In the genomic region with DNA sequence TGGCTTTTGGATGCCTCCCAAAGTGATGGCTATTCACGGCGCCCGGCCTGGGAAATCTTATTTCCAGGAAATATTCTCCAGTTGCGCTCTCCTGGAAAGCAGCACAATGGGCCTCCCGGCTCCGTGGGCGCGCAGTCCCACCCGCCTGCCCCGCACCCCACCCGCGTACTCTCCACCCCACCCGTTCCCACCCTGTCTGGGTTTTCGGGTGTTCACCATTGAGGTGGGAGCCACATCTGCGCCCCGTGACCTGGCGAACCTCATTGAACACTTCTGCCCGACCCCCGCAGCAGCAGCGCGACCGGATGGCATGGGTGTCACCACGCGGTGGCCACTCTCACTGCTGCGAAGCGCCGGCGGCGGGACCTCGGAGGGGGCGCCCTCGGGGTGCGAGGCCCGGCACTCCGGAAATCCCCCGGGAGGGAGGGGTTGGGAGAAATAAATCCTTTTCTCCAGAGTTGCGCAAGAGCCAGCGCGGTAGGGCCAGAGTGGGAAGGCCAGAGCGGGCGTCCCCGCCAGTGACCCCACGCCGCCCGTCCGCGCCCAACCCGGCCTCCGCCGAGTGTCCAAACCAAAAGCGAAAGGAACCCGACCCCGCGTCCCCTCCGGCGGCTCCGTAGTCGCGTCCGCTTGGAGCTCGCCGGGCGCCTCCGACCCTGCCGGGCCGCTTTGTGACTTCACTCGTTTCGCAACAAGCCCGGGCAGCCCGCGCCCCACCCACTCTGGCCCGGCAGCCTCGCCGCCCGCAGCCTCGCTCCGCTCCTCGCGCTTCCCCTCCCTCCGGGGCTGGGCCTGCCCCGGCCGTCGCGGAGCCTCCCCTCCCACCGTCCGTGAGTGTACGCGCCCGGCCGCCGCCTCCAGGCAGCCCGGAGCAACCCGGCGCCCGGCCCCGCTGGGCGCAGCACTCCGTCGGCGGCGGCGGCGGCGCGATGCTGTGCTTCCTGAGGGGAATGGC, we compare ENCODE assay signal across 8 cellular contexts. TPM values are rescaled to one million over a fixed set of nuclear protein-coding genes. Genes with fewer than 3 reads are reported as not detected.
DNase-seq lines count a peak whose midpoint lies in the region; ATAC-seq and TF ChIP-seq lines count a peak whose summit lies in the region.

A gene with protein sequence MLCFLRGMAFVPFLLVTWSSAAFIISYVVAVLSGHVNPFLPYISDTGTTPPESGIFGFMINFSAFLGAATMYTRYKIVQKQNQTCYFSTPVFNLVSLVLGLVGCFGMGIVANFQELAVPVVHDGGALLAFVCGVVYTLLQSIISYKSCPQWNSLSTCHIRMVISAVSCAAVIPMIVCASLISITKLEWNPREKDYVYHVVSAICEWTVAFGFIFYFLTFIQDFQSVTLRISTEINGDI (plus strand): TSS at position 720 of the 955 bp plus-strand sequence. CDS start 210 bp downstream, at position 930.

- no peaks in the 10 kb centered on the region for H3K36me3 ChIP-seq in duodenal mucosa (ENCODE audit: control insufficient read depth in 1 of 2, insufficient read depth in 2 of 2, low read length in 2 of 2)

- CTCF ChIA-PET in activated CD4-positive, alpha-beta memory T cell treated with anti-CD3 and anti-CD28 coated beads, Interleukin-2, amount 10 ng/mL, durations not matched to agents 7 days and 5 days (lab: Charles Lee) = interaction anchor here (0.6 to 1.6 kb wide), 4 partner anchors 11 to 82 kb away, joined by 3 to 4 read pairs (median 4); no protein-coding TSS in a partner anchor

- no peaks in the 10 kb centered on the region for H3K27me3 Mint-ChIP-seq in activated CD4-positive, alpha-beta memory T cell treated with anti-CD3 and anti-CD28 coated beads, Interleukin-2, amount 10 ng/mL, durations not matched to agents 7 days and 5 days

- peaks cover 4 to 17% of the 10 kb centered on the region in 2 donors for H3K4me1 ChIP-seq in duodenal mucosa (ENCODE audit: control insufficient read depth in 1 of 2, insufficient read depth in 2 of 2, low read length in 2 of 2)

- peak within 1 kb of the TSS; percentile 77 for H3K4me3 Mint-ChIP-seq in activated CD4-positive, alpha-beta memory T cell treated with anti-CD3 and anti-CD28 coated beads, Interleukin-2, amount 10 ng/mL, durations not matched to agents 7 days and 5 days

- 1 to 2% methylated on average over 28 to 83 of the region's 105 CpGs for WGBS in lower leg skin, 2 donors

- TF ChIP-seq CTCF in lower leg skin (IDR thresholded peaks at IDR 0.05) = no peak

- no peaks in the 10 kb centered on the region for H3K27me3 ChIP-seq in duodenal mucosa (ENCODE audit: control insufficient read depth in 1 of 2, insufficient read depth in 2 of 2, low read length in 2 of 2)

- peak in 1 of 2 donors; percentile 69 for TF ChIP-seq POLR2A in lower leg skin (IDR thresholded peaks at IDR 0.05)

- intact Hi-C loops in lower leg skin (cut with DNase I; ENCODE audit: low total_unique reads) = no loop called here

- ATAC-seq in GM18517 (IDR thresholded peaks at IDR 0.05; ENCODE audit: unreplicated experiment) (peak; percentile 80), HG03025 (IDR thresholded peaks at IDR 0.05; ENCODE audit: low FRiP score, unreplicated experiment) (peak; percentile 88)

- peak within 1 kb of the TSS; percentile 90 to 96 for H3K9ac ChIP-seq in duodenal mucosa (ENCODE audit: low read depth in 1 of 2, low read length in 2 of 2)

- no peaks in the 10 kb centered on the region for H3K9me3 Mint-ChIP-seq in activated CD4-positive, alpha-beta memory T cell treated with anti-CD3 and anti-CD28 coated beads, Interleukin-2, amount 10 ng/mL, durations not matched to agents 7 days and 5 days

- peak within 1 kb of the TSS; percentile 94 for H3K27ac ChIP-seq in duodenal mucosa (ENCODE audit: low read depth, low read length)

- H3K27ac Mint-ChIP-seq in activated CD4-positive, alpha-beta memory T cell treated with anti-CD3 and anti-CD28 coated beads, Interleukin-2, amount 10 ng/mL, durations not matched to agents 7 days and 5 days = peak within 1 kb of the TSS; percentile 79

- H3K9me3 ChIP-seq in duodenal mucosa (ENCODE audit: control insufficient read depth in 1 of 2, low read length in 2 of 2) = no peaks in the 10 kb centered on the region

- DNase-seq in AG08395 (ENCODE audit: low spot score) (peak; percentile 92), NCI-H345 (lab: John Stamatoyannopoulos, UW) (peak; percentile 61), lower leg skin (ENCODE audit: low spot score in 2 of 2) (peak; percentile 87 to 98)
- peak; percentile 81 for DNase-seq in activated CD4-positive, alpha-beta memory T cell treated with anti-CD3 and anti-CD28 coated beads, Interleukin-2, amount 10 ng/mL, durations not matched to agents 7 days and 5 days
- DNase-seq in stimulated activated CD4-positive, alpha-beta T cell treated with anti-CD3 and anti-CD28 coated beads, Interleukin-4, amount 100 ng/mL, for 4 hours = peak; percentile 66 to 69

- H3K4me3 ChIP-seq in duodenal mucosa (ENCODE audit: low read depth in 1 of 2, low read length in 2 of 2) (peak within 1 kb of the TSS; percentile 82 to 90), lower leg skin (ENCODE audit: low read depth, poor library complexity, severe bottlenecking) (peak within 1 kb of the TSS; percentile 92)

- peaks cover 15% of the 10 kb centered on the region for H3K4me1 Mint-ChIP-seq in activated CD4-positive, alpha-beta memory T cell treated with anti-CD3 and anti-CD28 coated beads, Interleukin-2, amount 10 ng/mL, durations not matched to agents 7 days and 5 days

- POLR2A ChIA-PET in activated CD4-positive, alpha-beta memory T cell treated with anti-CD3 and anti-CD28 coated beads, Interleukin-2, amount 10 ng/mL, durations not matched to agents 7 days and 5 days (lab: Charles Lee) = interaction anchor here (0.8 to 1.5 kb wide), 2 partner anchors 11 to 48 kb away, joined by 3 to 4 read pairs; no protein-coding TSS in a partner anchor

- peaks cover 3% of the 10 kb centered on the region for H3K36me3 Mint-ChIP-seq in activated CD4-positive, alpha-beta memory T cell treated with anti-CD3 and anti-CD28 coated beads, Interleukin-2, amount 10 ng/mL, durations not matched to agents 7 days and 5 days (ENCODE audit: low read depth)

RNA-seq across cellular contexts. Expression of the gene that starts here (rescaled TPM):
- total RNA-seq in activated CD4-positive, alpha-beta memory T cell treated with anti-CD3 and anti-CD28 coated beads, Interleukin-2, amount 10 ng/mL, durations not matched to agents 7 days and 5 days = 1 to 10 TPM; 4.0 TPM
- total RNA-seq in lower leg skin = 1 to 10 TPM; 4.5 to 8.1 (median 5.9) TPM

Comparison
In these comparisons a context has a peak if more than half of its experiments do, and no peak if none do; other contexts are left out.
1. Peak in every context shown above with its lines: DNase-seq, ATAC-seq, H3K4me3 ChIP-seq and H3K27ac ChIP-seq.